In the genomic region with DNA sequence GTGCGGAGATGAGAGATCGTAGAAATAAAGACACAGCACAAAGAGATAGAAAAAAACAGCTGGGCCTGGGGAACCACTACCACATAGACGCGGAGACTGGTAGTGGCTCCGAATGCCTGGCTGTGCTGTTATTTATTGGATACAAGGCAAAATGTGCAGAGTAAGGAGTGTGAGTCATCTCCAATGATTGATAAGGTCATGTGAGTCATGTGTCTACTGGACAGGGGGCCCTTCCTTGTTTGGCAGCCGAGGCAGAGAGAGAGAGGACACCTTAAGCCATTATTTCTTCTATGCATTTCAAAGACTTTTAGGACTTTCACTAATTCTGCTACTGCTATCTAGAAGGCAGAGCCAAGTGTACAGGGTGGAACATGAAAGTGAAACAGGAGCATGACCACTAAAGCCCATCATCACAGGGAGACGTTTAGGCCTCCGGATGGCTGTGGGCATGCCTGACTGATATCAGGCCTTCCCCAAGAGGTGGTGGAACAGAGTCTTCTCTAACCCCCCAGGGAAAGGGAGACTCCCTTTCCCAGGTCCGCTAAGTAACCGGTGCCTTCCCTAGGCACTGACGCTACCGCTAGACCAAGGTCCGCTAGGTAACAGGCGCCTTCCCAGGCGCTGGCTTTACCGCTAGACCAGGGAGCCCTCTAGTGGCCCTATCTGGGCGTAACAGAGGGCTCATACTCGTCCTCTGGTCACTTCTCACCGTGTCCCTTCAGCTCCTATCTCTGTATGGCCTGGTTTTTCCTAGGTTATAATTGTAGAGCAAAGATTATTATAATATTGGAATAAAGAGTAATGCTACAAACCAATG, we compare ENCODE assay signal across 1 cellular context.
TF ChIP-seq lines count a peak whose summit lies in the region.

No MANE protein-coding gene starts in this region.

TF ChIP-seq in WTC11, 78 proteins besides CTCF, POLR2A, EP300 and RAD21 (continued from another document):
- TF ChIP-seq, protein P1, sequence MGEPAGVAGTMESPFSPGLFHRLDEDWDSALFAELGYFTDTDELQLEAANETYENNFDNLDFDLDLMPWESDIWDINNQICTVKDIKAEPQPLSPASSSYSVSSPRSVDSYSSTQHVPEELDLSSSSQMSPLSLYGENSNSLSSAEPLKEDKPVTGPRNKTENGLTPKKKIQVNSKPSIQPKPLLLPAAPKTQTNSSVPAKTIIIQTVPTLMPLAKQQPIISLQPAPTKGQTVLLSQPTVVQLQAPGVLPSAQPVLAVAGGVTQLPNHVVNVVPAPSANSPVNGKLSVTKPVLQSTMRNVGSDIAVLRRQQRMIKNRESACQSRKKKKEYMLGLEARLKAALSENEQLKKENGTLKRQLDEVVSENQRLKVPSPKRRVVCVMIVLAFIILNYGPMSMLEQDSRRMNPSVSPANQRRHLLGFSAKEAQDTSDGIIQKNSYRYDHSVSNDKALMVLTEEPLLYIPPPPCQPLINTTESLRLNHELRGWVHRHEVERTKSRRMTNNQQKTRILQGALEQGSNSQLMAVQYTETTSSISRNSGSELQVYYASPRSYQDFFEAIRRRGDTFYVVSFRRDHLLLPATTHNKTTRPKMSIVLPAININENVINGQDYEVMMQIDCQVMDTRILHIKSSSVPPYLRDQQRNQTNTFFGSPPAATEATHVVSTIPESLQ (CRISPR knock-in tag; IDR thresholded peaks at IDR 0.05): no peak
- TF ChIP-seq JAZF1 (CRISPR knock-in tag; IDR thresholded peaks at IDR 0.05) (no peak), ATF1 (CRISPR knock-in tag; IDR thresholded peaks at IDR 0.05) (no peak), NFYB (CRISPR knock-in tag; conservative IDR thresholded peaks at IDR 0.05; ENCODE audit: low read depth) (no peak), SOX15 (CRISPR knock-in tag; IDR thresholded peaks at IDR 0.05) (no peak)
- TF ChIP-seq, protein P2, sequence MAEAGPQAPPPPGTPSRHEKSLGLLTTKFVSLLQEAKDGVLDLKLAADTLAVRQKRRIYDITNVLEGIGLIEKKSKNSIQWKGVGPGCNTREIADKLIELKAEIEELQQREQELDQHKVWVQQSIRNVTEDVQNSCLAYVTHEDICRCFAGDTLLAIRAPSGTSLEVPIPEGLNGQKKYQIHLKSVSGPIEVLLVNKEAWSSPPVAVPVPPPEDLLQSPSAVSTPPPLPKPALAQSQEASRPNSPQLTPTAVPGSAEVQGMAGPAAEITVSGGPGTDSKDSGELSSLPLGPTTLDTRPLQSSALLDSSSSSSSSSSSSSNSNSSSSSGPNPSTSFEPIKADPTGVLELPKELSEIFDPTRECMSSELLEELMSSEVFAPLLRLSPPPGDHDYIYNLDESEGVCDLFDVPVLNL (CRISPR knock-in tag; IDR thresholded peaks at IDR 0.05; ENCODE audit: borderline replicate concordance, low read depth): no peak
- TF ChIP-seq, protein P3, sequence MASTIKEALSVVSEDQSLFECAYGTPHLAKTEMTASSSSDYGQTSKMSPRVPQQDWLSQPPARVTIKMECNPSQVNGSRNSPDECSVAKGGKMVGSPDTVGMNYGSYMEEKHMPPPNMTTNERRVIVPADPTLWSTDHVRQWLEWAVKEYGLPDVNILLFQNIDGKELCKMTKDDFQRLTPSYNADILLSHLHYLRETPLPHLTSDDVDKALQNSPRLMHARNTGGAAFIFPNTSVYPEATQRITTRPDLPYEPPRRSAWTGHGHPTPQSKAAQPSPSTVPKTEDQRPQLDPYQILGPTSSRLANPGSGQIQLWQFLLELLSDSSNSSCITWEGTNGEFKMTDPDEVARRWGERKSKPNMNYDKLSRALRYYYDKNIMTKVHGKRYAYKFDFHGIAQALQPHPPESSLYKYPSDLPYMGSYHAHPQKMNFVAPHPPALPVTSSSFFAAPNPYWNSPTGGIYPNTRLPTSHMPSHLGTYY (CRISPR knock-in tag; IDR thresholded peaks at IDR 0.05): no peak
- TF ChIP-seq, protein P4, sequence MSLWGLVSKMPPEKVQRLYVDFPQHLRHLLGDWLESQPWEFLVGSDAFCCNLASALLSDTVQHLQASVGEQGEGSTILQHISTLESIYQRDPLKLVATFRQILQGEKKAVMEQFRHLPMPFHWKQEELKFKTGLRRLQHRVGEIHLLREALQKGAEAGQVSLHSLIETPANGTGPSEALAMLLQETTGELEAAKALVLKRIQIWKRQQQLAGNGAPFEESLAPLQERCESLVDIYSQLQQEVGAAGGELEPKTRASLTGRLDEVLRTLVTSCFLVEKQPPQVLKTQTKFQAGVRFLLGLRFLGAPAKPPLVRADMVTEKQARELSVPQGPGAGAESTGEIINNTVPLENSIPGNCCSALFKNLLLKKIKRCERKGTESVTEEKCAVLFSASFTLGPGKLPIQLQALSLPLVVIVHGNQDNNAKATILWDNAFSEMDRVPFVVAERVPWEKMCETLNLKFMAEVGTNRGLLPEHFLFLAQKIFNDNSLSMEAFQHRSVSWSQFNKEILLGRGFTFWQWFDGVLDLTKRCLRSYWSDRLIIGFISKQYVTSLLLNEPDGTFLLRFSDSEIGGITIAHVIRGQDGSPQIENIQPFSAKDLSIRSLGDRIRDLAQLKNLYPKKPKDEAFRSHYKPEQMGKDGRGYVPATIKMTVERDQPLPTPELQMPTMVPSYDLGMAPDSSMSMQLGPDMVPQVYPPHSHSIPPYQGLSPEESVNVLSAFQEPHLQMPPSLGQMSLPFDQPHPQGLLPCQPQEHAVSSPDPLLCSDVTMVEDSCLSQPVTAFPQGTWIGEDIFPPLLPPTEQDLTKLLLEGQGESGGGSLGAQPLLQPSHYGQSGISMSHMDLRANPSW (CRISPR knock-in tag; conservative IDR thresholded peaks at IDR 0.05; ENCODE audit: low read depth): no peak
TF ChIP-seq in WTC11: peak in this region for 0.
